In genomic region chr7:69123003-69123402, GRCh38 we compare ENCODE assay signal across 9 cellular contexts.
"Had no signal": no experiment of that assay in that cellular context is flagged by ENCODE, and none has a peak within 500 bp of the region (broad histone marks: within the 10 kb centered on the region; RNA-seq: fewer than 3 reads in every experiment).

No MANE protein-coding gene starts in this region.

- ATAC-seq: activated CD4-positive, CD25-positive, alpha-beta regulatory T cell treated with anti-CD3 and anti-CD28 coated beads, Interleukin-2, amount 50 U/mL, for 24 hours; gastroesophageal sphincter; heart right ventricle; stimulated activated effector memory CD8-positive, alpha-beta T cell treated with anti-CD3 and anti-CD28 coated beads, Interleukin-12 subunit alpha, Interleukin-12 subunit beta, amount 100 ng/mL, for 72 hours had no signal

- DNase-seq: activated naive CD4-positive, alpha-beta T cell treated with Interleukin-2 at 50 U/mL for 16 hours; anterior cingulate cortex; brain microvascular endothelial cell; effector memory CD4-positive, alpha-beta T cell; heart right ventricle; nucleus accumbens had no signal
